Comparison of ENCODE assay signal across 16 cellular contexts in the genomic region with DNA sequence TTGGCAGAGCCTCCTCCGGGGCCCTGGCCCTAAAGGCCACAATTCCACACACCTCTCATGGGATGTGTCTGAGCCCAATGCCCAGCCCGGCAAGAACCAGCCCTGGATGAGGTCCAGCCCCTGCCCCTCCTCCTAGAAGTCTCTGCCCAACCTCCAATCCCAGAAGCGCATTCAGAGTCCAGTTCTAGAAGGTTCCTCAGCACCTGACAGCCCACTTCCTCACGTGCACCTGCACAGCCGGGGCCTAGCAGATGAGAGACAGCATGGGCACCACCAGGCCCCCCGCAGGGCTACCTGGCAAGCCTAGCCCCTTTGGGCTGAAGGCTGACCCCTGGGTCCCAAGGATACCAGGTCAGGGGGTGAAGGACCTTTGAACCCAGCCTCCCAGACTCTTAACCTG. TPM values are rescaled to one million over a fixed set of nuclear protein-coding genes. Genes with fewer than 3 reads are reported as not detected.
DNase-seq lines count a peak whose midpoint lies in the region; ATAC-seq and TF ChIP-seq lines count a peak whose summit lies in the region.
"Had no signal": no experiment of that assay in that cellular context is flagged by ENCODE, and none has a peak within 500 bp of the region (broad histone marks: within the 10 kb centered on the region; RNA-seq: fewer than 3 reads in every experiment).

No MANE protein-coding gene starts in this region.

- H3K27me3 ChIP-seq in right cardiac atrium (ENCODE audit: control insufficient read depth, insufficient read depth) (no peaks in the 10 kb centered on the region), PC-3 (ENCODE audit: low read length) (no peaks in the 10 kb centered on the region)
- H3K27me3 ChIP-seq: BLaER1 had no signal

- intact Hi-C loops in right cardiac atrium (cut with DNase I) (loop anchor here in 2 of 4 donors (10.0 kb wide), 2 partner anchors 472 to 592 kb away; partner anchors contain the start of genes C11orf21 (in 1 of the 2) and TSPAN32 (in 1 of the 2)), cardiac septum (cut with DNase I) (loop anchor here (10.0 kb wide), 1 partner anchor 702 kb away; no protein-coding TSS in a partner anchor), CD14-positive monocyte (cut with micrococcal nuclease) (loop anchor here in 1 of 2 donors (5.0 kb wide), 1 partner anchor 35 kb away; no protein-coding TSS in a partner anchor), PC-3 (cut with micrococcal nuclease) (no loop called here)

- no peak overlapping the region for H3K4me2 ChIP-seq in PC-3 (ENCODE audit: low read length)
- H3K4me2 ChIP-seq: A549 had no signal

- H3K27ac ChIP-seq in right cardiac atrium (ENCODE audit: low read length): no peak overlapping the region
- H3K27ac ChIP-seq in PC-3 (ENCODE audit: low read length): no peak overlapping the region

- BruUV-seq in PC-3 (replicated peaks; lab: Mats Ljungman, UMichigan): no TSS peak

- peaks cover 0 to 2% (median 0%) of the 10 kb centered on the region in 7 donors for H3K9me3 Mint-ChIP-seq in CD14-positive monocyte
- H3K9me3 Mint-ChIP-seq in central memory CD8-positive, alpha-beta T cell: no peaks in the 10 kb centered on the region
- no peaks in the 10 kb centered on the region for H3K9me3 Mint-ChIP-seq in stimulated activated effector memory CD8-positive, alpha-beta T cell treated with anti-CD3 and anti-CD28 coated beads, Interleukin-12 subunit alpha, Interleukin-12 subunit beta, amount 100 ng/mL, for 72 hours
- H3K9me3 Mint-ChIP-seq: CD4-positive, alpha-beta T cell; IgD-negative memory B cell had no signal

- no peaks in the 10 kb centered on the region for H3K36me3 ChIP-seq in PC-3 (ENCODE audit: low read depth, low read length)
- H3K36me3 ChIP-seq: BLaER1 had no signal

- H3K9ac ChIP-seq in PC-3 (ENCODE audit: low read length): no peak overlapping the region

- POLR2A ChIA-PET in PC-3 (lab: Charles Lee; ENCODE audit: unreplicated experiment): no interaction called here

- CTCF ChIA-PET in PC-3 (lab: Charles Lee): no interaction called here

- H4K20me1 ChIP-seq in PC-3 (ENCODE audit: low read length): no peaks in the 10 kb centered on the region
- H4K20me1 ChIP-seq: BLaER1 had no signal

- H3K9me3 ChIP-seq in right cardiac atrium (ENCODE audit: control insufficient read depth, low read length) (no peaks in the 10 kb centered on the region), PC-3 (ENCODE audit: low read length) (no peaks in the 10 kb centered on the region)
- H3K9me3 ChIP-seq: A549, BLaER1 had no signal

- WGBS in right cardiac atrium: 90% methylated on average over 6 of the region's 6 CpGs

- H3K27ac Mint-ChIP-seq in CD14-positive monocyte: peak overlapping the region in 4 of 7 donors; percentile 19 to 99 (median 74)
- H3K27ac Mint-ChIP-seq in central memory CD8-positive, alpha-beta T cell (ENCODE audit: low read depth): peak overlapping the region; percentile 44
- peak overlapping the region; percentile 81 for H3K27ac Mint-ChIP-seq in stimulated activated effector memory CD8-positive, alpha-beta T cell treated with anti-CD3 and anti-CD28 coated beads, Interleukin-12 subunit alpha, Interleukin-12 subunit beta, amount 100 ng/mL, for 72 hours
- H3K27ac Mint-ChIP-seq: H9, IgD-negative memory B cell had no signal

- H3K4me3 Mint-ChIP-seq in CD14-positive monocyte: no peak overlapping the region
- H3K4me3 Mint-ChIP-seq in central memory CD8-positive, alpha-beta T cell: no peak overlapping the region
- H3K4me3 Mint-ChIP-seq in stimulated activated effector memory CD8-positive, alpha-beta T cell treated with anti-CD3 and anti-CD28 coated beads, Interleukin-12 subunit alpha, Interleukin-12 subunit beta, amount 100 ng/mL, for 72 hours: no peak overlapping the region
- H3K4me3 Mint-ChIP-seq: CD4-positive, alpha-beta T cell; H9; IgD-negative memory B cell had no signal

- peaks cover 57% of the 10 kb centered on the region for H3K4me1 Mint-ChIP-seq in CD14-positive monocyte
- peaks cover 45% of the 10 kb centered on the region for H3K4me1 Mint-ChIP-seq in central memory CD8-positive, alpha-beta T cell
- H3K4me1 Mint-ChIP-seq in stimulated activated effector memory CD8-positive, alpha-beta T cell treated with anti-CD3 and anti-CD28 coated beads, Interleukin-12 subunit alpha, Interleukin-12 subunit beta, amount 100 ng/mL, for 72 hours: peaks cover 45% of the 10 kb centered on the region

- peaks cover 9 to 18% of the 10 kb centered on the region in 2 donors for H3K36me3 Mint-ChIP-seq in CD14-positive monocyte
- H3K36me3 Mint-ChIP-seq in central memory CD8-positive, alpha-beta T cell (ENCODE audit: insufficient read depth): peaks cover 4% of the 10 kb centered on the region
- no peaks in the 10 kb centered on the region for H3K36me3 Mint-ChIP-seq in stimulated activated effector memory CD8-positive, alpha-beta T cell treated with anti-CD3 and anti-CD28 coated beads, Interleukin-12 subunit alpha, Interleukin-12 subunit beta, amount 100 ng/mL, for 72 hours
- H3K36me3 Mint-ChIP-seq: IgD-negative memory B cell had no signal

- peaks cover 4 to 12% (median 10%) of the 10 kb centered on the region in 3 donors for H3K27me3 Mint-ChIP-seq in CD14-positive monocyte (ENCODE audit: low read depth in 3 of 3)
- H3K27me3 Mint-ChIP-seq in central memory CD8-positive, alpha-beta T cell: no peaks in the 10 kb centered on the region
- H3K27me3 Mint-ChIP-seq: CD4-positive, alpha-beta T cell; IgD-negative memory B cell had no signal

- DNase-seq in right cardiac atrium: peak in 2 of 3 donors; percentile 54 to 55
- DNase-seq in cardiac septum (ENCODE audit: low spot score): no peak
- no peak for DNase-seq in CD14-positive monocyte (ENCODE audit: low spot score)
- no peak for DNase-seq in central memory CD8-positive, alpha-beta T cell (ENCODE audit: low spot score in 2 of 2)
- DNase-seq in stimulated activated effector memory CD8-positive, alpha-beta T cell treated with anti-CD3 and anti-CD28 coated beads, Interleukin-12 subunit alpha, Interleukin-12 subunit beta, amount 100 ng/mL, for 72 hours (ENCODE audit: low spot score in 2 of 2): no peak
- no peak for DNase-seq in PC-3
- DNase-seq in NCI-H1436 treated with DMSO at 0.1 percent for 48 hours (lab: John Stamatoyannopoulos, UW): no peak
- DNase-seq: CD4-positive, alpha-beta T cell; DMS153; DMS79 treated with DMSO at 0.1 percent for 48 hours; EL; GOT3; H9 had no signal

- TF ChIP-seq CTCF in CD14-positive monocyte (IDR thresholded peaks at IDR 0.05) (no peak), PC-3 (conservative IDR thresholded peaks at IDR 0.05; ENCODE audit: low read depth, low read length) (no peak)

- H3K4me3 ChIP-seq in right cardiac atrium (ENCODE audit: low read length) (no peak overlapping the region), PC-3 (ENCODE audit: low read length) (no peak overlapping the region)
- H3K4me3 ChIP-seq: A549, BLaER1 had no signal

- no peaks in the 10 kb centered on the region for H3K79me2 ChIP-seq in PC-3 (ENCODE audit: low read length)

- ATAC-seq in right cardiac atrium: no peak
- ATAC-seq in central memory CD8-positive, alpha-beta T cell (replicated peaks; ENCODE audit: extremely low read depth, poor library complexity, severe bottlenecking): no peak
- no peak for ATAC-seq in stimulated activated effector memory CD8-positive, alpha-beta T cell treated with anti-CD3 and anti-CD28 coated beads, Interleukin-12 subunit alpha, Interleukin-12 subunit beta, amount 100 ng/mL, for 72 hours
- ATAC-seq in PC-3: no peak
- ATAC-seq: A549 had no signal

- H3K9me2 ChIP-seq in PC-3 (replicated peaks; ENCODE audit: low read length): no peaks in the 10 kb centered on the region

- H3K4me1 ChIP-seq in right cardiac atrium (ENCODE audit: control insufficient read depth, insufficient read depth, low read length) (no peaks in the 10 kb centered on the region), PC-3 (ENCODE audit: insufficient read depth, low read length) (peaks cover 28% of the 10 kb centered on the region)

- no peak overlapping the region for H2AFZ ChIP-seq in PC-3 (ENCODE audit: low read length)

- H3F3A ChIP-seq in PC-3 (ENCODE audit: low read length, unreplicated experiment): no peaks in the 10 kb centered on the region

RNA-seq across cellular contexts. Expression of gene CDKN1C, which starts 11.5 kb away (rescaled TPM):
- total RNA-seq in right cardiac atrium (10 to 100 TPM; 16.1 to 26.3 (median 21.4) TPM), cardiac septum (11.5 TPM), PC-3 (2014; rRNA removed) (12.0 and 12.9 TPM in 2 replicates)
- polyA plus RNA-seq in right cardiac atrium (27.6 TPM), CD14-positive monocyte (1 to 10 TPM; 3.2 to 4.7 TPM)
- polyA plus RNA-seq: IgD-negative memory B cell had no signal

RNA-seq across cellular contexts. Expression of gene PHLDA2, which starts 32.2 kb away (rescaled TPM):
- total RNA-seq in right cardiac atrium (1 to 10 TPM in 1 of 4 donors, under 1 TPM in 2, not detected in 1; 0.57 to 2.1 (median 0.74) TPM), cardiac septum (2.1 TPM), PC-3 (2014; rRNA removed) (101 and 110 TPM in 2 replicates)
- polyA plus RNA-seq in right cardiac atrium (2.0 TPM), CD14-positive monocyte (1 to 10 TPM; 2.6 to 4.7 TPM)
- polyA plus RNA-seq: IgD-negative memory B cell had no signal

Comparison
In these comparisons a context has a peak if more than half of its experiments do, and no peak if none do; other contexts are left out.
1. DNase-seq: peak in right cardiac atrium (2 of 3); none in cardiac septum (single experiment), CD14-positive monocyte (single experiment), central memory CD8-positive, alpha-beta T cell (0 of 2), stimulated activated effector memory CD8-positive, alpha-beta T cell treated with anti-CD3 and anti-CD28 coated beads, Interleukin-12 subunit alpha, Interleukin-12 subunit beta, amount 100 ng/mL, for 72 hours (0 of 2), PC-3 (single experiment) and NCI-H1436 treated with DMSO at 0.1 percent for 48 hours (single experiment).
2. RNA of gene PHLDA2, which starts 32.2 kb away (total RNA-seq): 101 to 110 TPM in PC-3; 2.1 TPM in cardiac septum (single experiment) and 0.57 to 2.1 TPM in right cardiac atrium; every median in the first group is over 10 times any median in the second.
3. Peak in every context shown above with its lines, with median percentiles within 50 percentile points of each other: H3K27ac Mint-ChIP-seq.